7 cellular contexts compared by ENCODE assay signal in genomic region chr11:94400839-94401772, GRCh38. TPM values are rescaled to one million over a fixed set of nuclear protein-coding genes. Genes with fewer than 3 reads are reported as not detected.
DNase-seq lines count a peak whose midpoint lies in the region; ATAC-seq and TF ChIP-seq lines count a peak whose summit lies in the region.

Gene GPR83 (minus strand): TSS chr11:94401419. CDS start chr11:94401247, 172 bp downstream.

- peaks cover 40% of the 10 kb centered on the region for H3K27me3 Mint-ChIP-seq in activated CD8-positive, alpha-beta T cell treated with anti-CD3 and anti-CD28 coated beads, Interleukin-2, amount 10 ng/mL, durations not matched to agents 7 days and 5 days (ENCODE audit: low read depth)

- H3K27me3 ChIP-seq in HUES48 (ENCODE audit: control insufficient read depth, insufficient read depth, low read length) (peaks cover 39% of the 10 kb centered on the region), smooth muscle cell (ENCODE audit: low read depth) (peaks cover 33% of the 10 kb centered on the region), ovary (no peaks in the 10 kb centered on the region)

- no peak for TF ChIP-seq EP300 in ovary (IDR thresholded peaks at IDR 0.05)

- H3K36me3 ChIP-seq in HUES48 (ENCODE audit: control insufficient read depth, insufficient read depth, low read length) (no peaks in the 10 kb centered on the region), smooth muscle cell (ENCODE audit: low read depth) (no peaks in the 10 kb centered on the region), ovary (no peaks in the 10 kb centered on the region)

- peak within 1 kb of the TSS; percentile 99 for H3K4me2 ChIP-seq in smooth muscle cell

- no peak for TF ChIP-seq POLR2A in ovary (IDR thresholded peaks at IDR 0.05)

- H3F3A ChIP-seq in smooth muscle cell (ENCODE audit: low read depth): no peaks in the 10 kb centered on the region

- H3K4me3 ChIP-seq in HUES48 (ENCODE audit: low read depth, low read length): peak within 1 kb of the TSS; percentile 66
- H3K4me3 ChIP-seq in iPS-11a (ENCODE audit: low read depth, low read length): peak within 1 kb of the TSS; percentile 44
- peak within 1 kb of the TSS; percentile 64 for H3K4me3 ChIP-seq in smooth muscle cell
- no peak within 1 kb of the TSS for H3K4me3 ChIP-seq in ovary

- no peaks in the 10 kb centered on the region for H3K36me3 Mint-ChIP-seq in activated CD8-positive, alpha-beta T cell treated with anti-CD3 and anti-CD28 coated beads, Interleukin-2, amount 10 ng/mL, durations not matched to agents 7 days and 5 days (ENCODE audit: low read depth)

- CTCF ChIA-PET in activated CD8-positive, alpha-beta T cell treated with anti-CD3 and anti-CD28 coated beads, Interleukin-2, amount 10 ng/mL, durations not matched to agents 7 days and 5 days (lab: Charles Lee): no interaction called here

- no peaks in the 10 kb centered on the region for H3K9me3 Mint-ChIP-seq in activated CD8-positive, alpha-beta T cell treated with anti-CD3 and anti-CD28 coated beads, Interleukin-2, amount 10 ng/mL, durations not matched to agents 7 days and 5 days (ENCODE audit: insufficient read depth)

- H3K9ac ChIP-seq in HUES48 (ENCODE audit: low read depth, low read length) (no peak within 1 kb of the TSS), smooth muscle cell (ENCODE audit: low read depth) (no peak within 1 kb of the TSS)

- POLR2A ChIA-PET in activated CD8-positive, alpha-beta T cell treated with anti-CD3 and anti-CD28 coated beads, Interleukin-2, amount 10 ng/mL, durations not matched to agents 7 days and 5 days (lab: Charles Lee): no interaction called here

- H3K79me2 ChIP-seq in smooth muscle cell (ENCODE audit: low read depth): no peaks in the 10 kb centered on the region

- H3K9me3 ChIP-seq in HUES48 (ENCODE audit: control insufficient read depth, insufficient read depth, low read length): no peaks in the 10 kb centered on the region
- H3K9me3 ChIP-seq in smooth muscle cell (replicated peaks; ENCODE audit: low read depth): no peaks in the 10 kb centered on the region
- H3K9me3 ChIP-seq in ovary: no peaks in the 10 kb centered on the region

- DNase-seq in activated CD8-positive, alpha-beta T cell treated with anti-CD3 and anti-CD28 coated beads, Interleukin-2, amount 10 ng/mL, durations not matched to agents 7 days and 5 days: no peak
- no peak for DNase-seq in smooth muscle cell (lab: John Stamatoyannopoulos, UW; ENCODE audit: unreplicated experiment)
- DNase-seq in central memory CD4-positive, alpha-beta T cell: no peak
- DNase-seq in ovary: no peak

- H3K27ac ChIP-seq in HUES48 (ENCODE audit: low read depth, low read length): no peak within 1 kb of the TSS
- no peak within 1 kb of the TSS for H3K27ac ChIP-seq in smooth muscle cell (ENCODE audit: low read depth)
- no peak within 1 kb of the TSS for H3K27ac ChIP-seq in ovary

- H3K4me3 Mint-ChIP-seq in activated CD8-positive, alpha-beta T cell treated with anti-CD3 and anti-CD28 coated beads, Interleukin-2, amount 10 ng/mL, durations not matched to agents 7 days and 5 days: peak within 1 kb of the TSS; percentile 15

- TF ChIP-seq CTCF in smooth muscle cell (IDR thresholded peaks at IDR 0.05; ENCODE audit: borderline replicate concordance, insufficient read depth, poor library complexity, severe bottlenecking) (no peak), ovary (IDR thresholded peaks at IDR 0.05) (no peak)

- H2AFZ ChIP-seq in smooth muscle cell (ENCODE audit: low read depth): peak within 1 kb of the TSS; percentile 88

- peak; percentile 39 for ATAC-seq in activated CD8-positive, alpha-beta T cell treated with anti-CD3 and anti-CD28 coated beads, Interleukin-2, amount 10 ng/mL, durations not matched to agents 7 days and 5 days
- no peak for ATAC-seq in GM19463 (IDR thresholded peaks at IDR 0.05; ENCODE audit: unreplicated experiment)

- H3K27ac Mint-ChIP-seq in activated CD8-positive, alpha-beta T cell treated with anti-CD3 and anti-CD28 coated beads, Interleukin-2, amount 10 ng/mL, durations not matched to agents 7 days and 5 days: no peak within 1 kb of the TSS

- H4K20me1 ChIP-seq in smooth muscle cell (ENCODE audit: low read depth): no peaks in the 10 kb centered on the region

- H3K4me1 ChIP-seq in HUES48 (ENCODE audit: control insufficient read depth, insufficient read depth, low read length): peaks cover 4% of the 10 kb centered on the region; the same call in 1 of the 2 replicates
- H3K4me1 ChIP-seq in smooth muscle cell (ENCODE audit: low read depth): peaks cover 6% of the 10 kb centered on the region
- H3K4me1 ChIP-seq in ovary (ENCODE audit: insufficient read depth): no peaks in the 10 kb centered on the region

- peaks cover 8% of the 10 kb centered on the region for H3K4me1 Mint-ChIP-seq in activated CD8-positive, alpha-beta T cell treated with anti-CD3 and anti-CD28 coated beads, Interleukin-2, amount 10 ng/mL, durations not matched to agents 7 days and 5 days (ENCODE audit: low read depth)

- 5% methylated on average over 57 of the region's 73 CpGs for WGBS in smooth muscle cell (ENCODE audit: low lambda C conversion rate)
- WGBS in ovary, 3 donors: 2 to 4% (median 3%) methylated on average over 47 to 73 of the region's 73 CpGs

- intact Hi-C loops in ovary (cut with DNase I): no loop called here

RNA-seq across cellular contexts. Expression of gene GPR83, which starts in this region (rescaled TPM):
- not detected for total RNA-seq in activated CD8-positive, alpha-beta T cell treated with anti-CD3 and anti-CD28 coated beads, Interleukin-2, amount 10 ng/mL, durations not matched to agents 7 days and 5 days
- 1.1 and 2.1 TPM in 2 replicates for total RNA-seq in smooth muscle cell
- 0.05 and 0.20 TPM in 2 replicates for polyA plus RNA-seq in smooth muscle cell
- under 1 TPM in 3 of 7 donors, not detected in 4; under 0.01 to 0.28 (median 0.12) TPM for total RNA-seq in ovary
- under 1 TPM; 0.01 to 0.25 TPM for polyA plus RNA-seq in ovary

Comparison
In these comparisons a context has a peak if more than half of its experiments do, and no peak if none do; other contexts are left out.
1. Peak in ATAC-seq in activated CD8-positive, alpha-beta T cell treated with anti-CD3 and anti-CD28 coated beads, Interleukin-2, amount 10 ng/mL, durations not matched to agents 7 days and 5 days; RNA of the gene not detected or under 1 TPM.